ENCODE assay signal across 1 cellular context in the genomic region with DNA sequence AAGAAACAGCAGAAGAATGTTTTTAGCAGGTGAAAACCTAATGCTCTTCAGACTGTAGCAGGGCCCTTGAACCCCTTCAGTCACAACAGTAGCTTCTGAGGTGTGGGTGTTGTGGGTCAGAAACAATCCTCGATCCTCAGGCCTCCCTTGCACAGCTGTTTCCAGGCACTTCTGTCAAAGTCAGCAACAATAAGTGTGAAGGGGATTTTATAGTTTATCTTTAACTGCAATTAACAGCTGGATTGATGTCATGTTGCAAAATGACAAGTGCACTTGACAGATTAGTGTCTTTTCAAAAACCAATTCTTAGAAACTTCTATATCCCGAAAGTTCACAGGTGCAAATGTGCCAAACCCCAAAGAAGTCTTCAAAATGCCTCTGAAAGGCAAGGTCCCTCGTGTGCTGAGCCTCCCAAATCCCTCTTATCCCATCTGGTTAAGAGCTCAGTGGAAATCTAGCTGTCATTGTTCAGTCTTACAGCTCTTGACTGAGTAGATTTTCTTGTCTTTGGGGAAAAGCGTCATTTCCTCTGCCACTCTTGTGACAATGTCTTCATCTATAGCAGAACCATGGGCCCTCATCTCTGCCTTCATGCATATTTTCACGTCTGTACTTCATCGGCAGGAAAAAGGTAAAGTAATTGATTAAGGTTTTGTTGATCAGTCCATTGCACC.
TF ChIP-seq lines count a peak whose summit lies in the region.

No MANE protein-coding gene starts in this region.

TF ChIP-seq in GM12878, 131 proteins besides CTCF, POLR2A, EP300 and RAD21 (continued from another document):
- TF ChIP-seq ATF7 (IDR thresholded peaks at IDR 0.05; ENCODE audit: low read depth), result peak; percentile 75
- peak; percentile 48 for TF ChIP-seq IKZF1 (conservative IDR thresholded peaks at IDR 0.05)
- no peak for TF ChIP-seq ZBTB33 (IDR thresholded peaks at IDR 0.05)
- TF ChIP-seq MTA2 (IDR thresholded peaks at IDR 0.05; ENCODE audit: low read depth), result peak; percentile 79; the same call in 1 of the 2 replicates
- TF ChIP-seq PKNOX1 (IDR thresholded peaks at IDR 0.05), result peak; percentile 61; the same call in 1 of the 2 replicates
- TF ChIP-seq, protein P1, sequence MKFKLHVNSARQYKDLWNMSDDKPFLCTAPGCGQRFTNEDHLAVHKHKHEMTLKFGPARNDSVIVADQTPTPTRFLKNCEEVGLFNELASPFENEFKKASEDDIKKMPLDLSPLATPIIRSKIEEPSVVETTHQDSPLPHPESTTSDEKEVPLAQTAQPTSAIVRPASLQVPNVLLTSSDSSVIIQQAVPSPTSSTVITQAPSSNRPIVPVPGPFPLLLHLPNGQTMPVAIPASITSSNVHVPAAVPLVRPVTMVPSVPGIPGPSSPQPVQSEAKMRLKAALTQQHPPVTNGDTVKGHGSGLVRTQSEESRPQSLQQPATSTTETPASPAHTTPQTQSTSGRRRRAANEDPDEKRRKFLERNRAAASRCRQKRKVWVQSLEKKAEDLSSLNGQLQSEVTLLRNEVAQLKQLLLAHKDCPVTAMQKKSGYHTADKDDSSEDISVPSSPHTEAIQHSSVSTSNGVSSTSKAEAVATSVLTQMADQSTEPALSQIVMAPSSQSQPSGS (IDR thresholded peaks at IDR 0.05; ENCODE audit: low read length), result no peak
- TF ChIP-seq CBX3 (IDR thresholded peaks at IDR 0.05; ENCODE audit: borderline replicate concordance, low read depth), result no peak
- TF ChIP-seq DPF2 (IDR thresholded peaks at IDR 0.05), result peak; percentile 53; the same call in 1 of the 2 replicates
- 0 out of 2 replicates have a peak, but pooled peaks have one; percentile 40 for TF ChIP-seq NR2F1 (conservative IDR thresholded peaks at IDR 0.05)
- TF ChIP-seq IKZF2 (IDR thresholded peaks at IDR 0.05), result peak in 1 of 2 experiments; percentile 40; a peak in 1 of 4 replicates
